16 cellular contexts compared by ENCODE assay signal in genomic region chr3:187295635-187296034, GRCh38. TPM values are rescaled to one million over a fixed set of nuclear protein-coding genes. Genes with fewer than 3 reads are reported as not detected.
A peak's percentile ranks its signal among the peaks of the same experiment; 100 is the strongest.
DNase-seq lines count a peak whose midpoint lies in the region; ATAC-seq, FAIRE-seq and TF ChIP-seq lines count a peak whose summit lies in the region.
"Had no signal": no experiment of that assay in that cellular context is flagged by ENCODE, and none has a peak within 500 bp of the region (broad histone marks: within the 10 kb centered on the region; RNA-seq: fewer than 3 reads in every experiment).

No MANE protein-coding gene starts in this region.

- H3K4ac ChIP-seq in mesendoderm (ENCODE audit: low read depth, low read length): no peak overlapping the region

- no peak overlapping the region for H2AK5ac ChIP-seq in mesendoderm (ENCODE audit: low read length)

- no peak overlapping the region for H3K18ac ChIP-seq in mesendoderm (ENCODE audit: low read length)

- H3K4me2 ChIP-seq in mesendoderm (ENCODE audit: low read length): no peak overlapping the region
- H3K4me2 ChIP-seq: KMS-11 had no signal

- no peak overlapping the region for H2BK15ac ChIP-seq in mesendoderm (replicated peaks; ENCODE audit: low read depth)

- no peak overlapping the region for H3K9ac ChIP-seq in mesendoderm (ENCODE audit: low read length)
- H3K9ac ChIP-seq: KMS-11 had no signal

- H4K8ac ChIP-seq in mesendoderm (ENCODE audit: low read depth, low read length): no peak overlapping the region

- TF ChIP-seq CTCF in GM12865 (IDR thresholded peaks at IDR 0.05; ENCODE audit: insufficient read depth, low read depth, low read length, missing control alignments) (peak; percentile 3), LNCAP (IDR thresholded peaks at IDR 0.05) (peak; percentile 36; the same call in 1 of the 2 replicates), bronchial epithelial cell (IDR thresholded peaks at IDR 0.05; ENCODE audit: insufficient read depth, low read length, severe bottlenecking) (peak; percentile 29), tibial nerve (IDR thresholded peaks at IDR 0.05) (peak in 1 of 5 experiments; percentile 20)

- WGBS in mesendoderm (ENCODE audit: extremely low coverage, insufficient coverage, low lambda C conversion rate): no CpG with 5 or more reads among the region's 3 CpGs
- WGBS in tibial nerve, 2 donors: 61 to 69% methylated on average over 3 of the region's 3 CpGs

- H3K4me3 ChIP-seq in GM12865 (ENCODE audit: low read depth, low read length) (no peak overlapping the region), bronchial epithelial cell (ENCODE audit: low read depth, low read length) (no peak overlapping the region), mesendoderm (ENCODE audit: low read length) (no peak overlapping the region), tibial nerve (no peak overlapping the region)
- H3K4me3 ChIP-seq: sigmoid colon had no signal

- TF ChIP-seq POLR2A in tibial nerve (IDR thresholded peaks at IDR 0.05): no peak

- no peak for FAIRE-seq in bronchial epithelial cell (lab: Jason Lieb, UNC)

- no peak overlapping the region for H3K23ac ChIP-seq in mesendoderm (ENCODE audit: low read length)

- H3K27ac ChIP-seq in mesendoderm (ENCODE audit: low read depth, low read length) (no peak overlapping the region), tibial nerve (no peak overlapping the region)
- H3K27ac ChIP-seq: KMS-11, sigmoid colon had no signal

- no peak overlapping the region for H4K5ac ChIP-seq in mesendoderm (ENCODE audit: low read length)

- TF ChIP-seq EP300 in tibial nerve (IDR thresholded peaks at IDR 0.05): no peak

- H3K27me3 ChIP-seq in bronchial epithelial cell (ENCODE audit: control insufficient read depth, insufficient read depth, low read length) (peaks cover 10% of the 10 kb centered on the region), mesendoderm (ENCODE audit: insufficient read depth, low read length, poor library complexity) (no peaks in the 10 kb centered on the region), tibial nerve (no peaks in the 10 kb centered on the region)
- H3K27me3 ChIP-seq: sigmoid colon had no signal

- H3K36me3 ChIP-seq in bronchial epithelial cell (ENCODE audit: control insufficient read depth, insufficient read depth, low read length) (no peaks in the 10 kb centered on the region), mesendoderm (ENCODE audit: control insufficient read depth, insufficient read depth, low read length) (no peaks in the 10 kb centered on the region), tibial nerve (no peaks in the 10 kb centered on the region)
- H3K36me3 ChIP-seq: sigmoid colon had no signal

- DNase-seq in GM12865 (ENCODE audit: low read depth) (no peak), bronchial epithelial cell (ENCODE audit: low read depth) (no peak), mesendoderm (peak; percentile 59), HK-2 (ENCODE audit: unreplicated experiment) (no peak), tibial nerve (ENCODE audit: low spot score in 2 of 2) (no peak)
- DNase-seq: activated CD4-positive, alpha-beta T cell treated with anti-CD3 and anti-CD28 coated beads, Interleukin-2, amount 50 U/mL, for 48 hours; activated naive CD4-positive, alpha-beta T cell treated with Interleukin-2 at 50 U/mL for 16 hours; CD4-positive, alpha-beta T cell; NCI-H2171; sigmoid colon had no signal

- H2BK120ac ChIP-seq in mesendoderm (ENCODE audit: low read depth, low read length): no peak overlapping the region

- no peaks in the 10 kb centered on the region for H3K79me1 ChIP-seq in mesendoderm (ENCODE audit: low read length)

- ATAC-seq in GM19395 (IDR thresholded peaks at IDR 0.05; ENCODE audit: unreplicated experiment): no peak

- H2BK5ac ChIP-seq in mesendoderm (ENCODE audit: low read length): no peak overlapping the region

- H3K79me2 ChIP-seq in mesendoderm (ENCODE audit: control insufficient read depth, insufficient read depth, low read length): no peaks in the 10 kb centered on the region

- no peaks in the 10 kb centered on the region for H3K9me3 ChIP-seq in tibial nerve

- no peak overlapping the region for H3K56ac ChIP-seq in mesendoderm (ENCODE audit: low read length)

- H3K4me1 ChIP-seq in mesendoderm (ENCODE audit: control insufficient read depth, low read depth, low read length) (no peaks in the 10 kb centered on the region), tibial nerve (peaks cover 0 to 13% (median 0%) of the 10 kb centered on the region in 4 donors)

RNA-seq across cellular contexts. Expression of gene MASP1, which starts 4.1 kb away (rescaled TPM):
- total RNA-seq in bronchial epithelial cell: 0.13 and 3.9 TPM in 2 replicates
- polyA plus RNA-seq in mesendoderm (2013, experiment 1 of 2): 0.51 TPM
- polyA plus RNA-seq in mesendoderm (2013, experiment 2 of 2): 0.45 TPM
- total RNA-seq in tibial nerve: 10 to 100 TPM in 1 of 4 donors, 1 to 10 TPM in 3; 2.0 to 10.9 (median 4.7) TPM
- total RNA-seq: CD4-positive, alpha-beta T cell; myocyte; RPMI7951; T-helper 2 cell treated with Interferon-gamma antibody and Interleukin-4, amounts not matched to agents 100 ng/mL and 5 ng/mL, for 36 hours had no signal
